ENCODE assay signal across 1 cellular context in the genomic region with DNA sequence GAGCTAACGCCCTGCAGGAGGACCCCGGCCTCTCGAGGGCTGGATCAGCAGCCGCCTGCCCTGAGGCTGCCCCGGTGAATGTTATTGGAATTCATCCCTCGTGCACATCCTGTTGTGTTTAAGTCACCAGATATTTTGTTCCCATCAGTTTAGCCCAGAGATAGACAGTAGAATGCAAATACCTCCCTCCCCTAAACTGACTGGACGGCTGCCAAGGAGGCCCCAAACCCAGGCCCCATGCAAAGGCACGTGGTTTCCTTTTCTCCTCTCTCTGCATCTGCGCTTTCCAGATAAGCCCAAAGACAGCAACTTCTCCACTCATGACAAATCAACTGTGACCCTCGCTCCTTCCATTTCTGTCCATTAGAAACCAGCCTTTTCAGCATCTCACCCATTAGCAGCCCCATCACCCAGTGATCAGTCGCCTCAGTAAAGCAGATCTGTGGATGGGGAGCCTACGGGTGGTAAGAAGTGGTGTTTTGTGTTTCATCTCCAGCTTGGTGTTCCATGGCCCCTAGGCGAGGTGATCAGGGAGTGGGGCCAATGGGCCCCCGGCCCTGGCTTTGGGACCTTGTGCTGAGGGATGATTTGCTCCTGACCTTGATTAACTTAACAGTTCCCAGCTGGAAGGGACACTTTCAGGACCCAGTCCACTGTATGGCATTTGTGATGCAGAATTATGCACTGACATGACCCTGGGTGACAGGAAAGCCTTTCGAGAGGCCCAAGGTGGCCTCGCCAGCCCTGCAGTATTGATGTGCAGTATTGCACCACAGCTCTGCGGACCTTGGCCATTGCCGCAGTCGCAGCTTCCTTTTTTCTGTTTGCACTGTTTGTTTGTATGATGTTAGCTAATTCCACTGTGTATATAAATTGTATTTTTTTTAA.
A peak's percentile ranks its signal among the peaks of the same experiment; 100 is the strongest.
TF ChIP-seq lines count a peak whose summit lies in the region.

No MANE protein-coding gene starts in this region.

TF ChIP-seq in HepG2, 621 proteins besides CTCF, POLR2A, EP300 and RAD21 (continued from another document and continues in another):
- TF ChIP-seq, protein P1, sequence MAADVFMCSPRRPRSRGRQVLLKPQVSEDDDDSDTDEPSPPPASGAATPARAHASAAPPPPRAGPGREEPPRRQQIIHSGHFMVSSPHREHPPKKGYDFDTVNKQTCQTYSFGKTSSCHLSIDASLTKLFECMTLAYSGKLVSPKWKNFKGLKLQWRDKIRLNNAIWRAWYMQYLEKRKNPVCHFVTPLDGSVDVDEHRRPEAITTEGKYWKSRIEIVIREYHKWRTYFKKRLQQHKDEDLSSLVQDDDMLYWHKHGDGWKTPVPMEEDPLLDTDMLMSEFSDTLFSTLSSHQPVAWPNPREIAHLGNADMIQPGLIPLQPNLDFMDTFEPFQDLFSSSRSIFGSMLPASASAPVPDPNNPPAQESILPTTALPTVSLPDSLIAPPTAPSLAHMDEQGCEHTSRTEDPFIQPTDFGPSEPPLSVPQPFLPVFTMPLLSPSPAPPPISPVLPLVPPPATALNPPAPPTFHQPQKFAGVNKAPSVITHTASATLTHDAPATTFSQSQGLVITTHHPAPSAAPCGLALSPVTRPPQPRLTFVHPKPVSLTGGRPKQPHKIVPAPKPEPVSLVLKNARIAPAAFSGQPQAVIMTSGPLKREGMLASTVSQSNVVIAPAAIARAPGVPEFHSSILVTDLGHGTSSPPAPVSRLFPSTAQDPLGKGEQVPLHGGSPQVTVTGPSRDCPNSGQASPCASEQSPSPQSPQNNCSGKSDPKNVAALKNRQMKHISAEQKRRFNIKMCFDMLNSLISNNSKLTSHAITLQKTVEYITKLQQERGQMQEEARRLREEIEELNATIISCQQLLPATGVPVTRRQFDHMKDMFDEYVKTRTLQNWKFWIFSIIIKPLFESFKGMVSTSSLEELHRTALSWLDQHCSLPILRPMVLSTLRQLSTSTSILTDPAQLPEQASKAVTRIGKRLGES (CRISPR knock-in tag; IDR thresholded peaks at IDR 0.05; ENCODE audit: borderline replicate concordance) = no peak
- TF ChIP-seq ZNF225 (CRISPR knock-in tag; IDR thresholded peaks at IDR 0.05) (no peak), NFRKB (IDR thresholded peaks at IDR 0.05) (no peak), NR2F6 (IDR thresholded peaks at IDR 0.05) (peak; percentile 87), NR2F6 (CRISPR knock-in tag; IDR thresholded peaks at IDR 0.05) (peak; percentile 91), MED13 (CRISPR knock-in tag; IDR thresholded peaks at IDR 0.05) (peak; percentile 32; the same call in 1 of the 2 replicates), RBAK (CRISPR knock-in tag; IDR thresholded peaks at IDR 0.05) (no peak), GPN1 (CRISPR knock-in tag; IDR thresholded peaks at IDR 0.05; ENCODE audit: borderline replicate concordance) (no peak), ZNF264 (CRISPR knock-in tag; IDR thresholded peaks at IDR 0.05) (peak; percentile 63; the same call in 1 of the 2 replicates), KDM6A (CRISPR knock-in tag; IDR thresholded peaks at IDR 0.05; ENCODE audit: low read depth) (peak; percentile 99), POLR2AphosphoS5 (IDR thresholded peaks at IDR 0.05; ENCODE audit: low read depth, low read length) (peak; percentile 49; the same call in 1 of the 2 replicates), ZNF781 (CRISPR knock-in tag; IDR thresholded peaks at IDR 0.05; ENCODE audit: borderline replicate concordance, not compliant biosample characterization) (no peak), SRSF9 (IDR thresholded peaks at IDR 0.05; ENCODE audit: borderline replicate concordance, insufficient read depth, low read depth, low read length, poor library complexity, severe bottlenecking) (no peak), PITX1 (CRISPR knock-in tag; IDR thresholded peaks at IDR 0.05) (peak; percentile 91), ZNF703 (CRISPR knock-in tag; IDR thresholded peaks at IDR 0.05; ENCODE audit: borderline replicate concordance) (peak; percentile 35), TAF15 (IDR thresholded peaks at IDR 0.05; ENCODE audit: low read depth, low read length, poor library complexity, severe bottlenecking) (no peak), ZNF343 (CRISPR knock-in tag; IDR thresholded peaks at IDR 0.05) (peak; percentile 55; the same call in 1 of the 2 replicates), ZFYVE20 (CRISPR knock-in tag; IDR thresholded peaks at IDR 0.05; ENCODE audit: borderline replicate concordance, low read depth) (no peak), SALL2 (CRISPR knock-in tag; IDR thresholded peaks at IDR 0.05) (peak; percentile 61; the same call in 1 of the 2 replicates), KMT2A (CRISPR knock-in tag; IDR thresholded peaks at IDR 0.05) (no peak; the same call in 1 of the 2 replicates), ZNF619 (CRISPR knock-in tag; IDR thresholded peaks at IDR 0.05) (0 out of 2 replicates have a peak, but pooled peaks have one; percentile 51), SMARCC2 (IDR thresholded peaks at IDR 0.05) (no peak), IKZF1 (IDR thresholded peaks at IDR 0.05) (no peak), ZNF572 (CRISPR knock-in tag; IDR thresholded peaks at IDR 0.05) (peak; percentile 67; the same call in 1 of the 2 replicates), ESRRA (CRISPR knock-in tag; IDR thresholded peaks at IDR 0.05; ENCODE audit: low read depth) (peak; percentile 82), ZNF720 (CRISPR knock-in tag; IDR thresholded peaks at IDR 0.05) (no peak), ATAD3A (CRISPR knock-in tag; IDR thresholded peaks at IDR 0.05) (no peak), PHF8 (CRISPR knock-in tag; IDR thresholded peaks at IDR 0.05) (0 out of 2 replicates have a peak, but pooled peaks have one; percentile 21), ZNF446 (CRISPR knock-in tag; IDR thresholded peaks at IDR 0.05) (0 out of 2 replicates have a peak, but pooled peaks have one; percentile 10), TARDBP (CRISPR knock-in tag; IDR thresholded peaks at IDR 0.05) (peak; percentile 41), ZNF549 (CRISPR knock-in tag; IDR thresholded peaks at IDR 0.05) (no peak), ZNF879 (CRISPR knock-in tag; IDR thresholded peaks at IDR 0.05) (peak; percentile 33; the same call in 1 of the 2 replicates), ZBTB3 (CRISPR knock-in tag; IDR thresholded peaks at IDR 0.05; ENCODE audit: borderline replicate concordance, low read depth) (peak; percentile 89; the same call in 1 of the 2 replicates), ZBTB38 (CRISPR knock-in tag; IDR thresholded peaks at IDR 0.05) (peak; percentile 8; the same call in 1 of the 2 replicates)
- TF ChIP-seq, protein P2, sequence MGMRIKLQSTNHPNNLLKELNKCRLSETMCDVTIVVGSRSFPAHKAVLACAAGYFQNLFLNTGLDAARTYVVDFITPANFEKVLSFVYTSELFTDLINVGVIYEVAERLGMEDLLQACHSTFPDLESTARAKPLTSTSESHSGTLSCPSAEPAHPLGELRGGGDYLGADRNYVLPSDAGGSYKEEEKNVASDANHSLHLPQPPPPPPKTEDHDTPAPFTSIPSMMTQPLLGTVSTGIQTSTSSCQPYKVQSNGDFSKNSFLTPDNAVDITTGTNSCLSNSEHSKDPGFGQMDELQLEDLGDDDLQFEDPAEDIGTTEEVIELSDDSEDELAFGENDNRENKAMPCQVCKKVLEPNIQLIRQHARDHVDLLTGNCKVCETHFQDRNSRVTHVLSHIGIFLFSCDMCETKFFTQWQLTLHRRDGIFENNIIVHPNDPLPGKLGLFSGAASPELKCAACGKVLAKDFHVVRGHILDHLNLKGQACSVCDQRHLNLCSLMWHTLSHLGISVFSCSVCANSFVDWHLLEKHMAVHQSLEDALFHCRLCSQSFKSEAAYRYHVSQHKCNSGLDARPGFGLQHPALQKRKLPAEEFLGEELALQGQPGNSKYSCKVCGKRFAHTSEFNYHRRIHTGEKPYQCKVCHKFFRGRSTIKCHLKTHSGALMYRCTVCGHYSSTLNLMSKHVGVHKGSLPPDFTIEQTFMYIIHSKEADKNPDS (CRISPR knock-in tag; IDR thresholded peaks at IDR 0.05) = no peak; the same call in 1 of the 2 replicates
- TF ChIP-seq, protein P3, sequence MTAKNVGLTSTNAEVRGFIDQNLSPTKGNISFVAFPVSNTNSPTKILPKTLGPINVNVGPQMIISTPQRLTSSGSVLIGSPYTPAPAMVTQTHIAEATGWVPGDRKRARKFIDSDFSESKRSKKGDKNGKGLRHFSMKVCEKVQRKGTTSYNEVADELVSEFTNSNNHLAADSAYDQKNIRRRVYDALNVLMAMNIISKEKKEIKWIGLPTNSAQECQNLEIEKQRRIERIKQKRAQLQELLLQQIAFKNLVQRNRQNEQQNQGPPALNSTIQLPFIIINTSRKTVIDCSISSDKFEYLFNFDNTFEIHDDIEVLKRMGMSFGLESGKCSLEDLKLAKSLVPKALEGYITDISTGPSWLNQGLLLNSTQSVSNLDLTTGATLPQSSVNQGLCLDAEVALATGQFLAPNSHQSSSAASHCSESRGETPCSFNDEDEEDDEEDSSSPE (CRISPR knock-in tag; IDR thresholded peaks at IDR 0.05) = 0 out of 2 replicates have a peak, but pooled peaks have one; percentile 23
- TF ChIP-seq, protein P4, sequence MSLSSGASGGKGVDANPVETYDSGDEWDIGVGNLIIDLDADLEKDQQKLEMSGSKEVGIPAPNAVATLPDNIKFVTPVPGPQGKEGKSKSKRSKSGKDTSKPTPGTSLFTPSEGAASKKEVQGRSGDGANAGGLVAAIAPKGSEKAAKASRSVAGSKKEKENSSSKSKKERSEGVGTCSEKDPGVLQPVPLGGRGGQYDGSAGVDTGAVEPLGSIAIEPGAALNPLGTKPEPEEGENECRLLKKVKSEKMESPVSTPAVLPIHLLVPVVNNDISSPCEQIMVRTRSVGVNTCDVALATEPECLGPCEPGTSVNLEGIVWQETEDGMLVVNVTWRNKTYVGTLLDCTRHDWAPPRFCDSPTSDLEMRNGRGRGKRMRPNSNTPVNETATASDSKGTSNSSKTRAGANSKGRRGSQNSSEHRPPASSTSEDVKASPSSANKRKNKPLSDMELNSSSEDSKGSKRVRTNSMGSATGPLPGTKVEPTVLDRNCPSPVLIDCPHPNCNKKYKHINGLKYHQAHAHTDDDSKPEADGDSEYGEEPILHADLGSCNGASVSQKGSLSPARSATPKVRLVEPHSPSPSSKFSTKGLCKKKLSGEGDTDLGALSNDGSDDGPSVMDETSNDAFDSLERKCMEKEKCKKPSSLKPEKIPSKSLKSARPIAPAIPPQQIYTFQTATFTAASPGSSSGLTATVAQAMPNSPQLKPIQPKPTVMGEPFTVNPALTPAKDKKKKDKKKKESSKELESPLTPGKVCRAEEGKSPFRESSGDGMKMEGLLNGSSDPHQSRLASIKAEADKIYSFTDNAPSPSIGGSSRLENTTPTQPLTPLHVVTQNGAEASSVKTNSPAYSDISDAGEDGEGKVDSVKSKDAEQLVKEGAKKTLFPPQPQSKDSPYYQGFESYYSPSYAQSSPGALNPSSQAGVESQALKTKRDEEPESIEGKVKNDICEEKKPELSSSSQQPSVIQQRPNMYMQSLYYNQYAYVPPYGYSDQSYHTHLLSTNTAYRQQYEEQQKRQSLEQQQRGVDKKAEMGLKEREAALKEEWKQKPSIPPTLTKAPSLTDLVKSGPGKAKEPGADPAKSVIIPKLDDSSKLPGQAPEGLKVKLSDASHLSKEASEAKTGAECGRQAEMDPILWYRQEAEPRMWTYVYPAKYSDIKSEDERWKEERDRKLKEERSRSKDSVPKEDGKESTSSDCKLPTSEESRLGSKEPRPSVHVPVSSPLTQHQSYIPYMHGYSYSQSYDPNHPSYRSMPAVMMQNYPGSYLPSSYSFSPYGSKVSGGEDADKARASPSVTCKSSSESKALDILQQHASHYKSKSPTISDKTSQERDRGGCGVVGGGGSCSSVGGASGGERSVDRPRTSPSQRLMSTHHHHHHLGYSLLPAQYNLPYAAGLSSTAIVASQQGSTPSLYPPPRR (CRISPR knock-in tag; IDR thresholded peaks at IDR 0.05; ENCODE audit: borderline replicate concordance) = peak; percentile 85
- TF ChIP-seq, protein P5, sequence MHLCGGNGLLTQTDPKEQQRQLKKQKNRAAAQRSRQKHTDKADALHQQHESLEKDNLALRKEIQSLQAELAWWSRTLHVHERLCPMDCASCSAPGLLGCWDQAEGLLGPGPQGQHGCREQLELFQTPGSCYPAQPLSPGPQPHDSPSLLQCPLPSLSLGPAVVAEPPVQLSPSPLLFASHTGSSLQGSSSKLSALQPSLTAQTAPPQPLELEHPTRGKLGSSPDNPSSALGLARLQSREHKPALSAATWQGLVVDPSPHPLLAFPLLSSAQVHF (CRISPR knock-in tag; IDR thresholded peaks at IDR 0.05) = 0 out of 2 replicates have a peak, but pooled peaks have one; percentile 59
- TF ChIP-seq, protein P6, sequence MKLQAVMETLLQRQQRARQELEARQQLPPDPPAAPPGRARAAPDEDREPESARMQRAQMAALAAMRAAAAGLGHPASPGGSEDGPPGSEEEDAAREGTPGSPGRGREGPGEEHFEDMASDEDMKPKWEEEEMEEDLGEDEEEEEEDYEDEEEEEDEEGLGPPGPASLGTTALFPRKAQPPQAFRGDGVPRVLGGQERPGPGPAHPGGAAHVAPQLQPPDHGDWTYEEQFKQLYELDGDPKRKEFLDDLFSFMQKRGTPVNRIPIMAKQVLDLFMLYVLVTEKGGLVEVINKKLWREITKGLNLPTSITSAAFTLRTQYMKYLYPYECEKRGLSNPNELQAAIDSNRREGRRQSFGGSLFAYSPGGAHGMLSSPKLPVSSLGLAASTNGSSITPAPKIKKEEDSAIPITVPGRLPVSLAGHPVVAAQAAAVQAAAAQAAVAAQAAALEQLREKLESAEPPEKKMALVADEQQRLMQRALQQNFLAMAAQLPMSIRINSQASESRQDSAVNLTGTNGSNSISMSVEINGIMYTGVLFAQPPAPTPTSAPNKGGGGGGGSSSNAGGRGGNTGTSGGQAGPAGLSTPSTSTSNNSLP (IDR thresholded peaks at IDR 0.05; ENCODE audit: low read depth, low read length) = peak; percentile 95
- TF ChIP-seq, protein P7, sequence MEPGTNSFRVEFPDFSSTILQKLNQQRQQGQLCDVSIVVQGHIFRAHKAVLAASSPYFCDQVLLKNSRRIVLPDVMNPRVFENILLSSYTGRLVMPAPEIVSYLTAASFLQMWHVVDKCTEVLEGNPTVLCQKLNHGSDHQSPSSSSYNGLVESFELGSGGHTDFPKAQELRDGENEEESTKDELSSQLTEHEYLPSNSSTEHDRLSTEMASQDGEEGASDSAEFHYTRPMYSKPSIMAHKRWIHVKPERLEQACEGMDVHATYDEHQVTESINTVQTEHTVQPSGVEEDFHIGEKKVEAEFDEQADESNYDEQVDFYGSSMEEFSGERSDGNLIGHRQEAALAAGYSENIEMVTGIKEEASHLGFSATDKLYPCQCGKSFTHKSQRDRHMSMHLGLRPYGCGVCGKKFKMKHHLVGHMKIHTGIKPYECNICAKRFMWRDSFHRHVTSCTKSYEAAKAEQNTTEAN (CRISPR knock-in tag; conservative IDR thresholded peaks at IDR 0.05) = peak; percentile 30; the same call in 1 of the 2 replicates
- TF ChIP-seq, protein P8, sequence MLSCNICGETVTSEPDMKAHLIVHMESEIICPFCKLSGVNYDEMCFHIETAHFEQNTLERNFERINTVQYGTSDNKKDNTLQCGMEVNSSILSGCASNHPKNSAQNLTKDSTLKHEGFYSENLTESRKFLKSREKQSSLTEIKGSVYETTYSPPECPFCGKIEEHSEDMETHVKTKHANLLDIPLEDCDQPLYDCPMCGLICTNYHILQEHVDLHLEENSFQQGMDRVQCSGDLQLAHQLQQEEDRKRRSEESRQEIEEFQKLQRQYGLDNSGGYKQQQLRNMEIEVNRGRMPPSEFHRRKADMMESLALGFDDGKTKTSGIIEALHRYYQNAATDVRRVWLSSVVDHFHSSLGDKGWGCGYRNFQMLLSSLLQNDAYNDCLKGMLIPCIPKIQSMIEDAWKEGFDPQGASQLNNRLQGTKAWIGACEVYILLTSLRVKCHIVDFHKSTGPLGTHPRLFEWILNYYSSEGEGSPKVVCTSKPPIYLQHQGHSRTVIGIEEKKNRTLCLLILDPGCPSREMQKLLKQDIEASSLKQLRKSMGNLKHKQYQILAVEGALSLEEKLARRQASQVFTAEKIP (CRISPR knock-in tag; IDR thresholded peaks at IDR 0.05; ENCODE audit: borderline replicate concordance) = no peak
